Comparison of ENCODE assay signal across 3 cellular contexts in genomic region chr1:32927441-32927840, GRCh38.
TF ChIP-seq lines count a peak whose summit lies in the region.

No MANE protein-coding gene starts in this region.

TF ChIP-seq in GM23338, 12 proteins besides CTCF, POLR2A, EP300 and RAD21 (continues in another document):
- TF ChIP-seq NANOG (IDR thresholded peaks at IDR 0.05; ENCODE audit: borderline replicate concordance) (no peak), STAT1 (IDR thresholded peaks at IDR 0.05; ENCODE audit: unreplicated experiment) (no peak), ETS1 (IDR thresholded peaks at IDR 0.05) (no peak), ZNF331 (CRISPR knock-in tag; IDR thresholded peaks at IDR 0.05; ENCODE audit: low read depth) (no peak), ZNF462 (CRISPR knock-in tag; IDR thresholded peaks at IDR 0.05) (no peak)

TF ChIP-seq in HEK293, 187 proteins besides CTCF, POLR2A, EP300 and RAD21:
- TF ChIP-seq YY1 (tag by site-specific recombination; IDR thresholded peaks at IDR 0.05) (no peak), ZNF169 (tag by site-specific recombination; IDR thresholded peaks at IDR 0.05) (no peak), EGR2 (tag by site-specific recombination; IDR thresholded peaks at IDR 0.05; ENCODE audit: low read depth) (no peak), ZNF146 (tag by site-specific recombination; IDR thresholded peaks at IDR 0.05) (peak; percentile 79), ZNF302 (tag by site-specific recombination; IDR thresholded peaks at IDR 0.05; ENCODE audit: low read depth) (no peak), ZNF48 (tag by site-specific recombination; IDR thresholded peaks at IDR 0.05) (no peak), ZFP37 (tag by site-specific recombination; IDR thresholded peaks at IDR 0.05) (no peak), ZNF221 (tag by site-specific recombination; IDR thresholded peaks at IDR 0.05; ENCODE audit: borderline replicate concordance) (no peak), ZNF211 (tag by site-specific recombination; IDR thresholded peaks at IDR 0.05; ENCODE audit: low read depth) (no peak)

TF ChIP-seq in K562, 482 proteins besides CTCF, POLR2A, EP300 and RAD21:
- TF ChIP-seq PHB2 (IDR thresholded peaks at IDR 0.05; ENCODE audit: low read depth) (no peak), CSDE1 (IDR thresholded peaks at IDR 0.05) (no peak), SPI1 (IDR thresholded peaks at IDR 0.05; ENCODE audit: borderline replicate concordance, low read depth, low read length) (peak; percentile 27; the same call in 1 of the 2 replicates), ZNF146 (CRISPR knock-in tag; IDR thresholded peaks at IDR 0.05; ENCODE audit: unreplicated experiment) (peak; percentile 90), RBM25 (IDR thresholded peaks at IDR 0.05; ENCODE audit: low read depth, low read length, severe bottlenecking) (peak; percentile 45), HNRNPL (IDR thresholded peaks at IDR 0.05; ENCODE audit: low read depth, low read length) (no peak)
